In genomic region chr4:69066945-69067344, GRCh38 we compare ENCODE assay signal across 31 cellular contexts. TPM values are rescaled to one million over a fixed set of nuclear protein-coding genes. Genes with fewer than 3 reads are reported as not detected.
DNase-seq lines count a peak whose midpoint lies in the region; ATAC-seq, FAIRE-seq and TF ChIP-seq lines count a peak whose summit lies in the region.
"Had no signal": no experiment of that assay in that cellular context is flagged by ENCODE, and none has a peak within 500 bp of the region (broad histone marks: within the 10 kb centered on the region; RNA-seq: fewer than 3 reads in every experiment).

No MANE protein-coding gene starts in this region.

- intact Hi-C loops in MCF 10A (cut with micrococcal nuclease) (no loop called here), breast epithelium (cut with DNase I; ENCODE audit: low total_unique reads) (no loop called here)

- H3K27ac Mint-ChIP-seq in MCF 10A (ENCODE audit: low read depth, unreplicated experiment) (no peak overlapping the region), progenitor cell of endocrine pancreas (no peak overlapping the region)
- H3K27ac Mint-ChIP-seq: activated CD8-positive, alpha-beta T cell treated with anti-CD3 and anti-CD28 coated beads, Interleukin-2, amount 10 ng/mL, durations not matched to agents 7 days and 5 days; activated naive CD4-positive, alpha-beta T cell treated with anti-CD3 and anti-CD28 coated beads, Interleukin-2, amount 50 U/mL, for 72 hours; CD4-positive, alpha-beta memory T cell; GM23338; T-cell had no signal

- POLR2A ChIA-PET in MCF 10A (lab: Yijun Ruan, JAX), result no interaction called here

- H3K27me3 Mint-ChIP-seq in MCF 10A (ENCODE audit: insufficient read depth, unreplicated experiment), result no peaks in the 10 kb centered on the region
- H3K27me3 Mint-ChIP-seq in progenitor cell of endocrine pancreas, result no peaks in the 10 kb centered on the region
- H3K27me3 Mint-ChIP-seq: CD4-positive, alpha-beta memory T cell; central memory CD8-positive, alpha-beta T cell; T-cell had no signal

- peak; percentile 32 for FAIRE-seq in urothelium cell line (lab: Jason Lieb, UNC)
- FAIRE-seq: A549, HepG2 had no signal

- TF ChIP-seq POLR2A in breast epithelium (IDR thresholded peaks at IDR 0.05), result no peak

- no peak overlapping the region for H3K27ac ChIP-seq in breast epithelium
- H3K27ac ChIP-seq in brain microvascular endothelial cell, result no peak overlapping the region
- H3K27ac ChIP-seq in foreskin keratinocyte, result no peak overlapping the region
- H3K27ac ChIP-seq: heart right ventricle, HL-60, SJSA1, transverse colon had no signal

- no peak for TF ChIP-seq CTCF in MCF 10A (IDR thresholded peaks at IDR 0.05; ENCODE audit: unreplicated experiment)
- TF ChIP-seq CTCF in breast epithelium (IDR thresholded peaks at IDR 0.05), result no peak
- no peak for TF ChIP-seq CTCF in brain microvascular endothelial cell (IDR thresholded peaks at IDR 0.05; ENCODE audit: low read depth, low read length, missing control alignments)
- no peak for TF ChIP-seq CTCF in foreskin keratinocyte (conservative IDR thresholded peaks at IDR 0.05)
- no peak for TF ChIP-seq CTCF in progenitor cell of endocrine pancreas (IDR thresholded peaks at IDR 0.05; ENCODE audit: unreplicated experiment)

- peak; percentile 92 for ATAC-seq in foreskin keratinocyte
- no peak for ATAC-seq in HG02973 (IDR thresholded peaks at IDR 0.05; ENCODE audit: unreplicated experiment)
- ATAC-seq: A549; activated CD8-positive, alpha-beta T cell treated with anti-CD3 and anti-CD28 coated beads, Interleukin-2, amount 10 ng/mL, durations not matched to agents 7 days and 5 days; activated naive CD4-positive, alpha-beta T cell treated with anti-CD3 and anti-CD28 coated beads, Interleukin-2, amount 50 U/mL, for 72 hours; GM23338; heart right ventricle; T-cell had no signal

- CTCF ChIA-PET in MCF 10A (lab: Yijun Ruan, JAX), result interaction anchor here (0.5 kb wide), 1 partner anchor 1076 kb away, joined by 3 read pairs; no protein-coding TSS in a partner anchor

- H3K4me1 Mint-ChIP-seq in MCF 10A (ENCODE audit: insufficient read depth, unreplicated experiment), result peaks cover 8% of the 10 kb centered on the region
- no peaks in the 10 kb centered on the region for H3K4me1 Mint-ChIP-seq in progenitor cell of endocrine pancreas (ENCODE audit: low read depth)
- H3K4me1 Mint-ChIP-seq: CD4-positive, alpha-beta memory T cell; central memory CD8-positive, alpha-beta T cell; GM23338; T-cell had no signal

- in situ Hi-C loops in brain microvascular endothelial cell (cut with HindIII; ENCODE audit: low pct_ligation_motif_present, low sequenced_read_pairs), result no loop called here

- H3K9me3 Mint-ChIP-seq in MCF 10A (ENCODE audit: unreplicated experiment) (peaks cover 8% of the 10 kb centered on the region), progenitor cell of endocrine pancreas (ENCODE audit: low read depth) (peaks cover 17% of the 10 kb centered on the region)
- H3K9me3 Mint-ChIP-seq: GM23338, T-cell had no signal

- H3K4me1 ChIP-seq in breast epithelium (no peaks in the 10 kb centered on the region), foreskin keratinocyte (peaks cover 7% of the 10 kb centered on the region)
- H3K4me1 ChIP-seq: A549, heart right ventricle, SJSA1, transverse colon had no signal

- H3K36me3 Mint-ChIP-seq in MCF 10A (ENCODE audit: insufficient read depth, unreplicated experiment), result no peaks in the 10 kb centered on the region
- H3K36me3 Mint-ChIP-seq in progenitor cell of endocrine pancreas (ENCODE audit: insufficient read depth), result peaks cover 8% of the 10 kb centered on the region
- H3K36me3 Mint-ChIP-seq: activated naive CD4-positive, alpha-beta T cell treated with anti-CD3 and anti-CD28 coated beads, Interleukin-2, amount 50 U/mL, for 72 hours; CD4-positive, alpha-beta memory T cell; T-cell had no signal

- DNase-seq in MCF 10A (ENCODE audit: unreplicated experiment), result peak; percentile 19
- DNase-seq in breast epithelium (ENCODE audit: low spot score in 2 of 2), result no peak
- DNase-seq in brain microvascular endothelial cell, result peak; percentile 72
- DNase-seq in foreskin keratinocyte, result peak; percentile 37 to 67
- DNase-seq in urothelium cell line (ENCODE audit: low spot score), result no peak
- DNase-seq in progenitor cell of endocrine pancreas (ENCODE audit: low spot score, unreplicated experiment), result no peak
- DNase-seq in NCI-H2081 treated with DMSO at 0.1 percent for 48 hours (lab: John Stamatoyannopoulos, UW), result no peak
- DNase-seq: activated CD8-positive, alpha-beta T cell treated with anti-CD3 and anti-CD28 coated beads, Interleukin-2, amount 10 ng/mL, durations not matched to agents 7 days and 5 days; AML-193; anterior cingulate cortex; CD4-positive, alpha-beta memory T cell; EL; heart right ventricle; NCI-H1048; NCI-H1694 treated with DMSO at 0.1 percent for 48 hours; NCI-H69; nucleus accumbens; stimulated activated CD4-positive, alpha-beta T cell treated with anti-CD3 and anti-CD28 coated beads, Interleukin-2, amount 100 ng/mL, for 24 hours; T-cell; transverse colon had no signal

- H3K27me3 ChIP-seq in breast epithelium (no peaks in the 10 kb centered on the region), brain microvascular endothelial cell (replicated peaks) (no peaks in the 10 kb centered on the region), foreskin keratinocyte (no peaks in the 10 kb centered on the region)
- H3K27me3 ChIP-seq: heart right ventricle, SJSA1, transverse colon had no signal

- no peak overlapping the region for H3K4me3 Mint-ChIP-seq in MCF 10A (ENCODE audit: unreplicated experiment)
- no peak overlapping the region for H3K4me3 Mint-ChIP-seq in progenitor cell of endocrine pancreas (ENCODE audit: low read depth)
- H3K4me3 Mint-ChIP-seq: activated CD8-positive, alpha-beta T cell treated with anti-CD3 and anti-CD28 coated beads, Interleukin-2, amount 10 ng/mL, durations not matched to agents 7 days and 5 days; CD4-positive, alpha-beta memory T cell; central memory CD8-positive, alpha-beta T cell; GM23338; T-cell had no signal

- no TSS peak for BruUV-seq in MCF 10A (replicated peaks; lab: Mats Ljungman, UMichigan)

- H3K4me3 ChIP-seq in breast epithelium (no peak overlapping the region), brain microvascular endothelial cell (ENCODE audit: low read depth, low read length) (no peak overlapping the region)
- H3K4me3 ChIP-seq: A549, GM23338, heart right ventricle, SJSA1, transverse colon had no signal

- no peaks in the 10 kb centered on the region for H3K9me3 ChIP-seq in breast epithelium
- H3K9me3 ChIP-seq: A549, SJSA1, transverse colon had no signal

- H3K36me3 ChIP-seq in breast epithelium (no peaks in the 10 kb centered on the region), brain microvascular endothelial cell (replicated peaks) (no peaks in the 10 kb centered on the region)
- H3K36me3 ChIP-seq: heart right ventricle, SJSA1, transverse colon had no signal

RNA-seq across cellular contexts. Expression of gene UGT2B7, which starts 29.3 kb away (rescaled TPM):
- not detected in 2 replicates for total RNA-seq in MCF 10A (2022)
- 1 to 10 TPM in 1 of 3 donors, under 1 TPM in 1, not detected in 1; 0.33 to 2.5 TPM for total RNA-seq in breast epithelium
- total RNA-seq in foreskin keratinocyte, result 0.07 TPM in 1 of 2 replicates, not detected in the other
- polyA plus RNA-seq in foreskin keratinocyte, result 0.03 TPM in 1 of 2 replicates, not detected in the other
- 1.1 and 1.2 TPM in 2 replicates for total RNA-seq in progenitor cell of endocrine pancreas
- total RNA-seq: activated CD8-positive, alpha-beta T cell treated with anti-CD3 and anti-CD28 coated beads, Interleukin-2, amount 10 ng/mL, durations not matched to agents 7 days and 5 days; activated naive CD4-positive, alpha-beta T cell treated with anti-CD3 and anti-CD28 coated beads, Interleukin-2, amount 50 U/mL, for 72 hours; CD4-positive, alpha-beta memory T cell; dermis microvascular lymphatic vessel endothelial cell; fibroblast of villous mesenchyme; GM23338; heart right ventricle; lung microvascular endothelial cell; SJSA1 had no signal
- polyA plus RNA-seq: CD4-positive, alpha-beta memory T cell; GM23338; heart right ventricle had no signal

Comparison
In these comparisons a context has a peak if more than half of its experiments do, and no peak if none do; other contexts are left out.
1. DNase-seq: peak in MCF 10A (single experiment), brain microvascular endothelial cell (single experiment) and foreskin keratinocyte (2 of 2); none in breast epithelium (0 of 2), urothelium cell line (single experiment), progenitor cell of endocrine pancreas (single experiment) and NCI-H2081 treated with DMSO at 0.1 percent for 48 hours (single experiment).